29 cellular contexts compared by ENCODE assay signal in the genomic region with DNA sequence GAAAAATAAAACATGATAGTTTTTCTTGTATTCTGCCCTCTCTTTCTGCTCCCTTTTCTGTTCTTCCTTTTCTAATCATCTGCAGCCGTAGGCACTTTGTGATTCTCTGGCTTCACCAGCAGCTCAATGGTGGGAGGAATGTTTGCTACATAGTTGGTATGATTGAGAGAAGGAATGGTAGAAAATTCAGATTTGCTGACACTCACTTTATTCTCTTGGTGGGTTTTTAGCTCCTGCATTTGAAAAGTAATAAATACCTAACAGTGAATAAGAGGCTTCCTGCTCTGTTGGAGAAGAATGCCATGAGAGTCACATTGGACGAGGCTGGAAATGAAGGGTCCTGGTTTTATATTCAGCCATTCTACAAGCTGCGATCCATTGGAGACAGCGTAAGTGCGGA.
"Had no signal": no experiment of that assay in that cellular context is flagged by ENCODE, and none has a peak within 500 bp of the region (broad histone marks: within the 10 kb centered on the region; RNA-seq: fewer than 3 reads in every experiment).

No MANE protein-coding gene starts in this region.

- DNase-seq: activated CD4-positive, alpha-beta memory T cell treated with anti-CD3 and anti-CD28 coated beads, Interleukin-2, amount 10 ng/mL, durations not matched to agents 7 days and 5 days; activated CD4-positive, alpha-beta T cell treated with anti-CD3 and anti-CD28 coated beads for 1 hour; activated CD4-positive, alpha-beta T cell treated with anti-CD3 and anti-CD28 coated beads for 4 hours; activated CD4-positive, alpha-beta T cell treated with anti-CD3 and anti-CD28 coated beads, Interleukin-2, amount 10 ng/mL, durations not matched to agents 7 days and 5 days; activated CD4-positive, alpha-beta T cell treated with anti-CD3 and anti-CD28 coated beads, Interleukin-2, amount 50 U/mL, for 4 hours; activated CD8-positive, alpha-beta memory T cell treated with anti-CD3 and anti-CD28 coated beads, Interleukin-2, amount 50 U/mL, for 48 hours; activated gamma-delta T cell treated with Interleukin-2 at 50 U/mL for 16 hours; activated naive CD4-positive, alpha-beta T cell treated with anti-CD3 and anti-CD28 coated beads, Interleukin-2, amount 50 U/mL, for 16 hours; activated naive CD4-positive, alpha-beta T cell treated with Interleukin-2 at 50 U/mL for 16 hours; activated naive CD8-positive, alpha-beta T cell treated with anti-CD3 and anti-CD28 coated beads, Interleukin-2, amount 10 ng/mL, durations not matched to agents 7 days and 5 days; activated T-cell treated with anti-CD3 and anti-CD28 coated beads for 4 hours; activated T-cell treated with anti-CD3 and anti-CD28 coated beads, Interleukin-2, amount 50 U/mL, for 24 hours; activated T-cell treated with anti-CD3 and anti-CD28 coated beads, Interleukin-2, amount 50 U/mL, for 72 hours; amniotic stem cell; anterior cingulate cortex; brain microvascular endothelial cell; dorsolateral prefrontal cortex; effector memory CD4-positive, alpha-beta T cell; endodermal cell; foreskin keratinocyte; gastrocnemius medialis; T-helper 2 cell had no signal

- H3K36me3 ChIP-seq: brain microvascular endothelial cell had no signal

- FAIRE-seq: astrocyte, bronchial epithelial cell had no signal

- H3K4me1 ChIP-seq: foreskin keratinocyte, gastrocnemius medialis had no signal

- H3K4me3 ChIP-seq: coronary artery, dorsolateral prefrontal cortex, gastrocnemius medialis had no signal

- H3K4me3 Mint-ChIP-seq: activated CD4-positive, alpha-beta memory T cell treated with anti-CD3 and anti-CD28 coated beads, Interleukin-2, amount 10 ng/mL, durations not matched to agents 7 days and 5 days; activated CD4-positive, alpha-beta T cell treated with anti-CD3 and anti-CD28 coated beads, Interleukin-2, amount 10 ng/mL, durations not matched to agents 7 days and 5 days; activated naive CD8-positive, alpha-beta T cell treated with anti-CD3 and anti-CD28 coated beads, Interleukin-2, amount 10 ng/mL, durations not matched to agents 7 days and 5 days; activated T-cell treated with anti-CD3 and anti-CD28 coated beads, Interleukin-2, amount 50 U/mL, for 24 hours; activated T-cell treated with anti-CD3 and anti-CD28 coated beads, Interleukin-2, amount 50 U/mL, for 72 hours; central memory CD8-positive, alpha-beta T cell; dendritic cell treated with granulocyte-macrophage colony-stimulating factor and Interleukin-4, amounts not matched to agents 40 ng/mL and 50 ng/mL, for 4 days; endodermal cell; WTC11 had no signal

- H3K9me3 ChIP-seq: gastrocnemius medialis had no signal

- H3K27me3 Mint-ChIP-seq: activated CD4-positive, alpha-beta memory T cell treated with anti-CD3 and anti-CD28 coated beads, Interleukin-2, amount 10 ng/mL, durations not matched to agents 7 days and 5 days; activated CD4-positive, alpha-beta T cell treated with anti-CD3 and anti-CD28 coated beads, Interleukin-2, amount 10 ng/mL, durations not matched to agents 7 days and 5 days; activated naive CD8-positive, alpha-beta T cell treated with anti-CD3 and anti-CD28 coated beads, Interleukin-2, amount 10 ng/mL, durations not matched to agents 7 days and 5 days; activated T-cell treated with anti-CD3 and anti-CD28 coated beads, Interleukin-2, amount 50 U/mL, for 24 hours; central memory CD8-positive, alpha-beta T cell; dendritic cell treated with granulocyte-macrophage colony-stimulating factor and Interleukin-4, amounts not matched to agents 40 ng/mL and 50 ng/mL, for 4 days had no signal

- H3K4me1 Mint-ChIP-seq: endodermal cell, WTC11 had no signal

- ATAC-seq: activated T-cell treated with anti-CD3 and anti-CD28 coated beads, Interleukin-2, amount 50 U/mL, for 72 hours; esophagus mucosa; foreskin keratinocyte; gastrocnemius medialis; WTC11 had no signal

- H3K27ac ChIP-seq: brain microvascular endothelial cell, coronary artery, foreskin keratinocyte, gastrocnemius medialis had no signal

- H3K27ac Mint-ChIP-seq: activated CD4-positive, alpha-beta memory T cell treated with anti-CD3 and anti-CD28 coated beads, Interleukin-2, amount 10 ng/mL, durations not matched to agents 7 days and 5 days; activated CD4-positive, alpha-beta T cell treated with anti-CD3 and anti-CD28 coated beads, Interleukin-2, amount 10 ng/mL, durations not matched to agents 7 days and 5 days; activated naive CD8-positive, alpha-beta T cell treated with anti-CD3 and anti-CD28 coated beads, Interleukin-2, amount 10 ng/mL, durations not matched to agents 7 days and 5 days; activated T-cell treated with anti-CD3 and anti-CD28 coated beads, Interleukin-2, amount 50 U/mL, for 24 hours; activated T-cell treated with anti-CD3 and anti-CD28 coated beads, Interleukin-2, amount 50 U/mL, for 72 hours; dendritic cell treated with granulocyte-macrophage colony-stimulating factor and Interleukin-4, amounts not matched to agents 40 ng/mL and 50 ng/mL, for 4 days; endodermal cell; WTC11 had no signal

- H3K36me3 Mint-ChIP-seq: WTC11 had no signal

- H3K27me3 ChIP-seq: brain microvascular endothelial cell, dorsolateral prefrontal cortex, gastrocnemius medialis had no signal

- H3K9me3 Mint-ChIP-seq: activated CD4-positive, alpha-beta memory T cell treated with anti-CD3 and anti-CD28 coated beads, Interleukin-2, amount 10 ng/mL, durations not matched to agents 7 days and 5 days; activated CD4-positive, alpha-beta T cell treated with anti-CD3 and anti-CD28 coated beads, Interleukin-2, amount 10 ng/mL, durations not matched to agents 7 days and 5 days; activated naive CD8-positive, alpha-beta T cell treated with anti-CD3 and anti-CD28 coated beads, Interleukin-2, amount 10 ng/mL, durations not matched to agents 7 days and 5 days; activated T-cell treated with anti-CD3 and anti-CD28 coated beads, Interleukin-2, amount 50 U/mL, for 24 hours; activated T-cell treated with anti-CD3 and anti-CD28 coated beads, Interleukin-2, amount 50 U/mL, for 72 hours; central memory CD8-positive, alpha-beta T cell; dendritic cell treated with granulocyte-macrophage colony-stimulating factor and Interleukin-4, amounts not matched to agents 40 ng/mL and 50 ng/mL, for 4 days; endodermal cell; WTC11 had no signal
